In genomic region chr20:34824026-34824860, GRCh38 we compare ENCODE assay signal across 8 cellular contexts. TPM values are rescaled to one million over a fixed set of nuclear protein-coding genes. Genes with fewer than 3 reads are reported as not detected.
A peak's percentile ranks its signal among the peaks of the same experiment; 100 is the strongest.
DNase-seq lines count a peak whose midpoint lies in the region; ATAC-seq and TF ChIP-seq lines count a peak whose summit lies in the region.

No MANE protein-coding gene starts in this region.

- intact Hi-C loops in natural killer cell (cut with micrococcal nuclease), result no loop called here

- no peak for DNase-seq in AG09309 (ENCODE audit: low read depth)
- DNase-seq in GM19240 (ENCODE audit: insufficient read length, low spot score), result peak; percentile 56
- DNase-seq in OCI-M1 (lab: John Stamatoyannopoulos, UW), result peak; percentile 83
- peak; percentile 80 for DNase-seq in activated T-cell treated with anti-CD3 and anti-CD28 coated beads, Interleukin-2, amount 50 U/mL, for 24 hours
- peak; percentile 44 for DNase-seq in fibroblast of mammary gland (ENCODE audit: low read depth)
- DNase-seq in natural killer cell, result peak; percentile 54
- DNase-seq in stimulated activated naive CD8-positive, alpha-beta T cell treated with anti-CD3 and anti-CD28 coated beads, Interleukin-15, amount 100 ng/mL, for 72 hours, result peak; percentile 64 to 76

- peaks cover 51% of the 10 kb centered on the region for H3K4me1 Mint-ChIP-seq in activated T-cell treated with anti-CD3 and anti-CD28 coated beads, Interleukin-2, amount 50 U/mL, for 24 hours (ENCODE audit: low read depth)
- peaks cover 49 to 50% of the 10 kb centered on the region in 2 donors for H3K4me1 Mint-ChIP-seq in natural killer cell
- H3K4me1 Mint-ChIP-seq in stimulated activated naive CD8-positive, alpha-beta T cell treated with anti-CD3 and anti-CD28 coated beads, Interleukin-15, amount 100 ng/mL, for 72 hours, result peaks cover 34% of the 10 kb centered on the region

- H3K9ac ChIP-seq in HUES64 (ENCODE audit: low read depth, low read length), result peak overlapping the region; percentile 92

- peak overlapping the region; percentile 96 for H3K4me3 Mint-ChIP-seq in activated T-cell treated with anti-CD3 and anti-CD28 coated beads, Interleukin-2, amount 50 U/mL, for 24 hours
- peak overlapping the region; percentile 89 for H3K4me3 Mint-ChIP-seq in natural killer cell
- H3K4me3 Mint-ChIP-seq in stimulated activated naive CD8-positive, alpha-beta T cell treated with anti-CD3 and anti-CD28 coated beads, Interleukin-15, amount 100 ng/mL, for 72 hours, result peak overlapping the region; percentile 94

- H3K27me3 ChIP-seq in HUES64 (ENCODE audit: insufficient read depth, low read length), result no peaks in the 10 kb centered on the region

- H3K4me3 ChIP-seq in AG09309 (ENCODE audit: control insufficient read depth, low read depth, low read length) (peak overlapping the region; percentile 100), HUES64 (ENCODE audit: low read length) (peak overlapping the region; percentile 94), fibroblast of mammary gland (ENCODE audit: control insufficient read depth, low read depth, low read length) (peak overlapping the region; percentile 81)

- TF ChIP-seq CTCF in AG09309 (IDR thresholded peaks at IDR 0.05; ENCODE audit: control insufficient read depth, insufficient read depth, low read depth, low read length, missing control alignments), result no peak
- TF ChIP-seq CTCF in fibroblast of mammary gland (conservative IDR thresholded peaks at IDR 0.05; ENCODE audit: control insufficient read depth, insufficient read depth, low read depth, low read length), result no peak
- no peak for TF ChIP-seq CTCF in natural killer cell (IDR thresholded peaks at IDR 0.05)

- peak; percentile 46 to 57 (median 46) for ATAC-seq in natural killer cell
- ATAC-seq in stimulated activated naive CD8-positive, alpha-beta T cell treated with anti-CD3 and anti-CD28 coated beads, Interleukin-15, amount 100 ng/mL, for 72 hours, result peak; percentile 78

- H3K27ac ChIP-seq in HUES64 (ENCODE audit: low read depth, low read length), result peak overlapping the region; percentile 78; the same call in 1 of the 2 replicates

- 20% methylated on average over 4 of the region's 4 CpGs for WGBS in HUES64

- H3K27me3 Mint-ChIP-seq in activated T-cell treated with anti-CD3 and anti-CD28 coated beads, Interleukin-2, amount 50 U/mL, for 24 hours, result no peaks in the 10 kb centered on the region
- H3K27me3 Mint-ChIP-seq in natural killer cell (ENCODE audit: low read depth in 2 of 2), result no peaks in the 10 kb centered on the region
- H3K27me3 Mint-ChIP-seq in stimulated activated naive CD8-positive, alpha-beta T cell treated with anti-CD3 and anti-CD28 coated beads, Interleukin-15, amount 100 ng/mL, for 72 hours, result no peaks in the 10 kb centered on the region

- peak overlapping the region; percentile 96 for H3K27ac Mint-ChIP-seq in activated T-cell treated with anti-CD3 and anti-CD28 coated beads, Interleukin-2, amount 50 U/mL, for 24 hours
- H3K27ac Mint-ChIP-seq in natural killer cell, result peak overlapping the region; percentile 85 to 94
- H3K27ac Mint-ChIP-seq in stimulated activated naive CD8-positive, alpha-beta T cell treated with anti-CD3 and anti-CD28 coated beads, Interleukin-15, amount 100 ng/mL, for 72 hours, result peak overlapping the region; percentile 94 to 96

- H3K9me3 ChIP-seq in HUES64 (ENCODE audit: insufficient read depth, low read depth, low read length), result no peaks in the 10 kb centered on the region

- peaks cover 6% of the 10 kb centered on the region for H3K4me1 ChIP-seq in HUES64 (ENCODE audit: insufficient read depth, low read length)

- no peaks in the 10 kb centered on the region for H3K9me3 Mint-ChIP-seq in activated T-cell treated with anti-CD3 and anti-CD28 coated beads, Interleukin-2, amount 50 U/mL, for 24 hours
- no peaks in the 10 kb centered on the region for H3K9me3 Mint-ChIP-seq in natural killer cell
- no peaks in the 10 kb centered on the region for H3K9me3 Mint-ChIP-seq in stimulated activated naive CD8-positive, alpha-beta T cell treated with anti-CD3 and anti-CD28 coated beads, Interleukin-15, amount 100 ng/mL, for 72 hours

- no peaks in the 10 kb centered on the region for H3K36me3 ChIP-seq in HUES64 (ENCODE audit: insufficient read depth, low read length)

- H3K36me3 Mint-ChIP-seq in activated T-cell treated with anti-CD3 and anti-CD28 coated beads, Interleukin-2, amount 50 U/mL, for 24 hours (ENCODE audit: low read depth), result peaks cover 18% of the 10 kb centered on the region
- H3K36me3 Mint-ChIP-seq in natural killer cell, result no peaks in the 10 kb centered on the region

RNA-seq across cellular contexts. Expression of gene NCOA6, which starts 1.2 kb away (rescaled TPM):
- 15.6 TPM for polyA plus RNA-seq in HUES64 (2013, experiment 1 of 2)
- polyA plus RNA-seq in HUES64 (2013, experiment 2 of 2), result 15.5 TPM
- 10 to 100 TPM; 34.7 to 41.6 (median 37.0) TPM for total RNA-seq in natural killer cell

RNA-seq across cellular contexts. Expression of gene GGT7, which starts 48.4 kb away (rescaled TPM):
- polyA plus RNA-seq in HUES64 (2013, experiment 1 of 2), result 16.4 TPM
- 15.9 TPM for polyA plus RNA-seq in HUES64 (2013, experiment 2 of 2)
- 10 to 100 TPM in 2 of 3 donors, 1 to 10 TPM in 1; 7.4 to 12.8 (median 12.1) TPM for total RNA-seq in natural killer cell

RNA-seq across cellular contexts. Expression of gene ACSS2, which starts 52.2 kb away (rescaled TPM):
- polyA plus RNA-seq in HUES64 (2013, experiment 1 of 2), result 25.3 TPM
- 39.4 TPM for polyA plus RNA-seq in HUES64 (2013, experiment 2 of 2)
- total RNA-seq in natural killer cell, result 10 to 100 TPM in 1 of 3 donors, 1 to 10 TPM in 2; 2.4 to 11.4 (median 7.5) TPM
